Comparison of ENCODE assay signal across 29 cellular contexts in genomic region chr17:27079660-27080059, GRCh38.
DNase-seq lines count a peak whose midpoint lies in the region; ATAC-seq, FAIRE-seq and TF ChIP-seq lines count a peak whose summit lies in the region.
"Had no signal": no experiment of that assay in that cellular context is flagged by ENCODE, and none has a peak within 500 bp of the region (broad histone marks: within the 10 kb centered on the region; RNA-seq: fewer than 3 reads in every experiment).

No MANE protein-coding gene starts in this region.

- no TSS peak for BruUV-seq in K562 (replicated peaks; lab: Mats Ljungman, UMichigan)

- H3K9me3 ChIP-seq in K562 (replicated peaks; ENCODE audit: control insufficient read depth, insufficient read depth, low read depth, low read length) = no peaks in the 10 kb centered on the region
- H3K9me3 ChIP-seq: A549; BE2C; BLaER1; BLaER1 treated with 17β-estradiol and CSF1 and Interleukin-3, amounts not matched to agents 10 nM and 100 nM; Caco-2 had no signal

- 0 out of 2 replicates have a peak, but pooled peaks have one; percentile 8 for TF ChIP-seq POLR2A in K562 (conservative IDR thresholded peaks at IDR 0.05)

- WGBS in K562 (ENCODE audit: insufficient coverage, low coverage, missing lambda C conversion rate) = 74% methylated on average over 7 of the region's 7 CpGs

- CTCF ChIA-PET in K562 (lab: Yijun Ruan, JAX; ENCODE audit: low intra/inter-chr PET ratio) = no interaction called here

- intact Hi-C loops in K562 (cut with micrococcal nuclease) = loop anchor here (10.0 kb wide), 5 partner anchors 45 to 495 kb away; partner anchors contain the start of gene WSB1

- no peak overlapping the region for H3K27ac ChIP-seq in K562 (ENCODE audit: extremely low read depth, low read depth, low read length)
- H3K27ac ChIP-seq: 22Rv1; A549; BLaER1; BLaER1 treated with 17β-estradiol and CSF1 and Interleukin-3, amounts not matched to agents 10 nM and 100 nM; C4-2B had no signal

- H3K4me1 ChIP-seq in K562 (replicated peaks in 1 of 2; ENCODE audit: control insufficient read depth in 2 of 2, insufficient read depth in 2 of 2, low read length in 2 of 2) = peaks cover 0 to 5% of the 10 kb centered on the region in 2 experiments; a peak in 3 of 5 replicates
- H3K4me1 ChIP-seq: A549; BE2C; BLaER1; BLaER1 treated with 17β-estradiol and CSF1 and Interleukin-3, amounts not matched to agents 10 nM and 100 nM; Caco-2 had no signal

- POLR2A ChIA-PET in K562 (lab: Yijun Ruan, JAX) = interaction anchor here (0.7 to 3.4 kb wide), 6 partner anchors 8 to 1564 kb away, joined by 3 to 40 read pairs (median 4); no protein-coding TSS in a partner anchor

- no peak for TF ChIP-seq CTCF in K562 (IDR thresholded peaks at IDR 0.05 in 2 of 3, conservative IDR thresholded peaks at IDR 0.05 in 1 of 3; ENCODE audit: insufficient read depth in 2 of 3, low read depth in 1 of 3, low read length in 3 of 3)

- peaks cover 3% of the 10 kb centered on the region for H3K9me1 ChIP-seq in K562 (ENCODE audit: control insufficient read depth, insufficient read depth, low read length)

- no peak overlapping the region for H3K4me3 ChIP-seq in K562
- H3K4me3 ChIP-seq: A549; BLaER1; BLaER1 treated with 17β-estradiol and CSF1 and Interleukin-3, amounts not matched to agents 10 nM and 100 nM had no signal

- no peak overlapping the region for H2AFZ ChIP-seq in K562 (ENCODE audit: low read depth, low read length)

- FAIRE-seq in K562 (lab: Jason Lieb, UNC) = no peak
- FAIRE-seq: A204.1, D721Med had no signal

- H3K36me3 ChIP-seq in K562 (ENCODE audit: control insufficient read depth, insufficient read depth, low read length) = peaks cover 95% of the 10 kb centered on the region
- H3K36me3 ChIP-seq: BE2C; BLaER1; BLaER1 treated with 17β-estradiol and CSF1 and Interleukin-3, amounts not matched to agents 10 nM and 100 nM had no signal

- H3K4me2 ChIP-seq in K562 (ENCODE audit: insufficient read depth, low read length) = no peak overlapping the region
- H3K4me2 ChIP-seq: A549; BLaER1; BLaER1 treated with 17β-estradiol and CSF1 and Interleukin-3, amounts not matched to agents 10 nM and 100 nM had no signal

- no peaks in the 10 kb centered on the region for H3K27me3 ChIP-seq in K562 (ENCODE audit: control insufficient read depth in 2 of 2, insufficient read depth in 2 of 2, low read length in 2 of 2)
- H3K27me3 ChIP-seq: BE2C; BLaER1; BLaER1 treated with 17β-estradiol and CSF1 and Interleukin-3, amounts not matched to agents 10 nM and 100 nM had no signal

- peaks cover 66% of the 10 kb centered on the region for H3K79me2 ChIP-seq in K562 (ENCODE audit: control insufficient read depth, insufficient read depth, low read length)

- H4K20me1 ChIP-seq in K562 (replicated peaks; ENCODE audit: control insufficient read depth, insufficient read depth, low read length) = peaks cover 18% of the 10 kb centered on the region; the same call in 1 of the 2 replicates
- H4K20me1 ChIP-seq: BLaER1; BLaER1 treated with 17β-estradiol and CSF1 and Interleukin-3, amounts not matched to agents 10 nM and 100 nM had no signal

- DNase-seq in K562 (ENCODE audit: extremely low read depth in 1 of 4, low spot score in 3 of 4) = no peak
- DNase-seq: 8988T; ACHN; AML-193; BE2C; C1 segment of cervical spinal cord; Caco-2; Calu3; CD4-positive, alpha-beta memory T cell; CD4-positive, alpha-beta T cell; CD4-positive, CD25-positive, alpha-beta regulatory T cell; CD8-positive, alpha-beta memory T cell; CD8-positive, alpha-beta T cell; COR-L47; DMS 273 treated with DMSO at 0.1 percent for 48 hours; DMS153; DMS53; DMS79; DMS79 treated with DMSO at 0.1 percent for 48 hours; DND-41; EL had no signal

- TF ChIP-seq RAD21 in K562 (CRISPR knock-in tag; conservative IDR thresholded peaks at IDR 0.05 in 1 of 2, IDR thresholded peaks at IDR 0.05 in 1 of 2) = no peak

- H3K9ac ChIP-seq in K562 (ENCODE audit: insufficient read depth in 1 of 2, low read depth in 2 of 2, low read length in 2 of 2) = no peak overlapping the region
- H3K9ac ChIP-seq: BLaER1; BLaER1 treated with 17β-estradiol and CSF1 and Interleukin-3, amounts not matched to agents 10 nM and 100 nM had no signal

- TF ChIP-seq EP300 in K562 (IDR thresholded peaks at IDR 0.05; ENCODE audit: low read length) = no peak

- in situ Hi-C loops in K562 (cut with MboI) = no loop called here

- ATAC-seq in K562 (no peak), GM21737 (IDR thresholded peaks at IDR 0.05; ENCODE audit: unreplicated experiment) (no peak)
- ATAC-seq: A549; CD8-positive, alpha-beta T cell had no signal

TF ChIP-seq in K562, 482 proteins besides CTCF, POLR2A, EP300 and RAD21:
- peak; percentile 82; the same call in 1 of the 2 replicates for TF ChIP-seq POLR2AphosphoS5 (IDR thresholded peaks at IDR 0.05; ENCODE audit: control insufficient read depth, insufficient read depth, low read depth, low read length)
- peak in 1 of 2 experiments; percentile 88; a peak in 1 of 4 replicates for TF ChIP-seq BCLAF1 (IDR thresholded peaks at IDR 0.05; ENCODE audit: borderline replicate concordance in 1 of 2, control insufficient read depth in 1 of 2, low read depth in 2 of 2, low read length in 1 of 2)
- TF ChIP-seq MXI1 (IDR thresholded peaks at IDR 0.05; ENCODE audit: low read depth, low read length) = peak; percentile 40; the same call in 1 of the 2 replicates
- TF ChIP-seq ILF3 (IDR thresholded peaks at IDR 0.05; ENCODE audit: borderline replicate concordance) = no peak
- no peak for TF ChIP-seq NR0B1 (IDR thresholded peaks at IDR 0.05; ENCODE audit: partially characterized antibody)
